2 cellular contexts compared by ENCODE assay signal in genomic region chr1:45474194-45474593, GRCh38.
TF ChIP-seq lines count a peak whose summit lies in the region.

No MANE protein-coding gene starts in this region.

TF ChIP-seq in HEK293, 187 proteins besides CTCF, POLR2A, EP300 and RAD21:
- TF ChIP-seq ZNF121 (tag by site-specific recombination; IDR thresholded peaks at IDR 0.05): peak; percentile 77; the same call in 1 of the 2 replicates

TF ChIP-seq in K562, 482 proteins besides CTCF, POLR2A, EP300 and RAD21:
- TF ChIP-seq RBM25 (IDR thresholded peaks at IDR 0.05; ENCODE audit: low read depth, low read length, severe bottlenecking): peak; percentile 73
- peak; percentile 48; the same call in 1 of the 2 replicates for TF ChIP-seq BCOR (IDR thresholded peaks at IDR 0.05)
- TF ChIP-seq ZNF121 (CRISPR knock-in tag; conservative IDR thresholded peaks at IDR 0.05): peak; percentile 97
TF ChIP-seq in K562: peak in this region for 3; not testable (repeated sequence) for 479.
